In genomic region chr5:57394421-57395210, GRCh38 we compare ENCODE assay signal across 19 cellular contexts.
"Had no signal": no experiment of that assay in that cellular context is flagged by ENCODE, and none has a peak within 500 bp of the region (broad histone marks: within the 10 kb centered on the region; RNA-seq: fewer than 3 reads in every experiment).

No MANE protein-coding gene starts in this region.

- H3K36me3 ChIP-seq: MG63, SJCRH30 had no signal

- H3K4me3 ChIP-seq: MG63, SJCRH30, SK-N-MC had no signal

- H3K9me3 ChIP-seq: MG63, SJCRH30 had no signal

- DNase-seq: KBM-7, MG63, NCI-H1092 treated with DMSO at 0.1 percent for 48 hours, NCI-H1436, NCI-H187, NCI-H2029, NCI-H2081 treated with DMSO at 0.1 percent for 48 hours, NCI-H2171, NCI-H226, NCI-H446, NCI-H510A, NCI-H524 treated with DMSO at 0.1 percent for 48 hours, NCI-H69, NCI-H774, SHP77 treated with DMSO at 0.1 percent for 48 hours, SJCRH30 had no signal

- ATAC-seq: Right ventricle myocardium inferior had no signal

- H3K4me1 ChIP-seq: SJCRH30 had no signal

- H3K27ac ChIP-seq: HL-60, SJCRH30, SK-N-MC had no signal

- H3K27me3 ChIP-seq: MG63, SJCRH30 had no signal
